In the genomic region with DNA sequence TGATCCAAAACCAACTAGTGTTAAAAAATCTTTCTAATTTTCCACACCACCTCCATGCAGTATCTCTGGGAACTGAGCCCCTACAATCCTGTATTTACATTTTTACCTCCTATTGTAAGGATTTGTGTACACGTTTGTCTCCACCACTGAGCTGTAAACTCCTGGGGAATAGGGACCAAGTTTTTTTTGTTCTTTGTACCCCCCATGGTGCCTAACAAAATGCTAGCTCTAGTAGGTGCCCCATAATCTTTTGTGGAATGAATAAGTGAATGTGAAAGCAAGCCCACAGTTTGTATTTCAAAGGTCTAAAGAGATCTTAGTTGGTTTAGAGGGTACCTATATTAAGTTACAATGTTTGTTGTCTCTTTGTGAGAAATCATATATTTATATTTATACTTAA, we compare ENCODE assay signal across 10 cellular contexts. TPM values are rescaled to one million over a fixed set of nuclear protein-coding genes. Genes with fewer than 3 reads are reported as not detected.
DNase-seq lines count a peak whose midpoint lies in the region; ATAC-seq and TF ChIP-seq lines count a peak whose summit lies in the region.
"Had no signal": no experiment of that assay in that cellular context is flagged by ENCODE, and none has a peak within 500 bp of the region (broad histone marks: within the 10 kb centered on the region; RNA-seq: fewer than 3 reads in every experiment).

No MANE protein-coding gene starts in this region.

- TF ChIP-seq POLR2A in heart left ventricle (IDR thresholded peaks at IDR 0.05), result no peak
- no peak for TF ChIP-seq POLR2A in upper lobe of left lung (IDR thresholded peaks at IDR 0.05)

- TF ChIP-seq CTCF in heart left ventricle (IDR thresholded peaks at IDR 0.05) (no peak), upper lobe of left lung (IDR thresholded peaks at IDR 0.05) (no peak)

- ATAC-seq in heart left ventricle, result no peak
- no peak for ATAC-seq in Right ventricle myocardium inferior
- no peak for ATAC-seq in naive B cell (ENCODE audit: low read depth in 2 of 2)
- ATAC-seq in upper lobe of left lung (ENCODE audit: low FRiP score in 2 of 2), result no peak
- no peak for ATAC-seq in T-cell (replicated peaks in 1 of 4)

- no peak for DNase-seq in heart left ventricle
- no peak for DNase-seq in Right ventricle myocardium inferior (ENCODE audit: missing footprints)
- no peak for DNase-seq in naive B cell
- DNase-seq in upper lobe of left lung, result no peak
- no peak for DNase-seq in T-cell
- no peak for DNase-seq in NCI-H1694 treated with DMSO at 0.1 percent for 48 hours (lab: John Stamatoyannopoulos, UW)
- DNase-seq in activated CD4-positive, CD25-positive, alpha-beta regulatory T cell treated with anti-CD3 and anti-CD28 coated beads, Interleukin-2, amount 50 U/mL, for 72 hours, result no peak
- DNase-seq: activated CD4-positive, CD25-positive, alpha-beta regulatory T cell; activated naive CD4-positive, alpha-beta T cell treated with anti-CD3 and anti-CD28 coated beads, Interleukin-2, amount 50 U/mL, for 16 hours had no signal

- 52 to 67% (median 55%) methylated on average over 1 of the region's 1 CpG for WGBS in heart left ventricle, 4 donors
- WGBS in upper lobe of left lung, 2 donors, result 24 to 38% methylated on average over 1 of the region's 1 CpG

- H3K27me3 ChIP-seq in heart left ventricle, result peaks cover 0 to 13% (median 0%) of the 10 kb centered on the region in 9 donors
- no peaks in the 10 kb centered on the region for H3K27me3 ChIP-seq in upper lobe of left lung

- H3K27ac ChIP-seq in heart left ventricle (peak overlapping the region in 3 of 12 donors; percentile 77 to 93 (median 88)), upper lobe of left lung (peak overlapping the region in 2 of 4 donors; percentile 25 to 88)

- no peak for TF ChIP-seq EP300 in upper lobe of left lung (IDR thresholded peaks at IDR 0.05)

- peak overlapping the region; percentile 92 for H3K4me3 Mint-ChIP-seq in dendritic cell treated with granulocyte-macrophage colony-stimulating factor and Interleukin-4, amounts not matched to agents 40 ng/mL and 50 ng/mL, for 4 days
- H3K4me3 Mint-ChIP-seq in naive B cell (peak overlapping the region; percentile 65 to 89 (median 78)), T-cell (peak overlapping the region in 1 of 3 donors; percentile 62)

- peak overlapping the region; percentile 80 for H3K27ac Mint-ChIP-seq in dendritic cell treated with granulocyte-macrophage colony-stimulating factor and Interleukin-4, amounts not matched to agents 40 ng/mL and 50 ng/mL, for 4 days
- H3K27ac Mint-ChIP-seq in naive B cell (peak overlapping the region in 2 of 6 donors; percentile 32 to 41), T-cell (no peak overlapping the region)

- CTCF ChIA-PET in T-cell (lab: Charles Lee), result no interaction called here

- H3K4me1 Mint-ChIP-seq in dendritic cell treated with granulocyte-macrophage colony-stimulating factor and Interleukin-4, amounts not matched to agents 40 ng/mL and 50 ng/mL, for 4 days (ENCODE audit: low read depth), result peaks cover 39% of the 10 kb centered on the region
- H3K4me1 Mint-ChIP-seq in naive B cell (peaks cover 18 to 24% (median 18%) of the 10 kb centered on the region in 3 donors), T-cell (peaks cover 12 to 20% (median 17%) of the 10 kb centered on the region in 3 donors)

- H3K9me3 Mint-ChIP-seq in dendritic cell treated with granulocyte-macrophage colony-stimulating factor and Interleukin-4, amounts not matched to agents 40 ng/mL and 50 ng/mL, for 4 days, result no peaks in the 10 kb centered on the region
- H3K9me3 Mint-ChIP-seq in naive B cell (peaks cover 0 to 8% (median 0%) of the 10 kb centered on the region in 7 donors), T-cell (peaks cover 0 to 4% (median 0%) of the 10 kb centered on the region in 3 donors)

- intact Hi-C loops in heart left ventricle (cut with DNase I) (loop anchor here in 9 of 10 donors (2.0 to 10.0 kb wide), 15 partner anchors 56 to 112 kb away; no protein-coding TSS in a partner anchor), Right ventricle myocardium inferior (cut with DNase I) (loop anchor here (5.0 kb wide), 3 partner anchors 86 to 111 kb away; no protein-coding TSS in a partner anchor)
- intact Hi-C loops in dendritic cell treated with granulocyte-macrophage colony-stimulating factor and Interleukin-4, amounts not matched to agents 40 ng/mL and 50 ng/mL, for 4 days (cut with micrococcal nuclease), result loop anchor here (5.0 kb wide), 1 partner anchor 39 kb away; no protein-coding TSS in a partner anchor

- H3K4me3 ChIP-seq in heart left ventricle, result peak overlapping the region in 9 of 12 donors; percentile 58 to 93 (median 78)
- peak overlapping the region in 3 of 4 donors; percentile 69 to 76 (median 75) for H3K4me3 ChIP-seq in upper lobe of left lung

- POLR2A ChIA-PET in T-cell (lab: Charles Lee), result no interaction called here

- peaks cover 7% of the 10 kb centered on the region for H3K36me3 Mint-ChIP-seq in dendritic cell treated with granulocyte-macrophage colony-stimulating factor and Interleukin-4, amounts not matched to agents 40 ng/mL and 50 ng/mL, for 4 days (ENCODE audit: low read depth)
- H3K36me3 Mint-ChIP-seq in naive B cell (peaks cover 0 to 4% of the 10 kb centered on the region in 2 donors), T-cell (no peaks in the 10 kb centered on the region)

- H3K4me1 ChIP-seq in heart left ventricle (peaks cover 0 to 32% (median 15%) of the 10 kb centered on the region in 12 donors), upper lobe of left lung (peaks cover 3 to 25% (median 11%) of the 10 kb centered on the region in 4 donors)

- H3K36me3 ChIP-seq in heart left ventricle (no peaks in the 10 kb centered on the region), upper lobe of left lung (no peaks in the 10 kb centered on the region)

- no peaks in the 10 kb centered on the region for H3K9me3 ChIP-seq in heart left ventricle
- H3K9me3 ChIP-seq in upper lobe of left lung, result no peaks in the 10 kb centered on the region

- peaks cover 52% of the 10 kb centered on the region for H3K27me3 Mint-ChIP-seq in dendritic cell treated with granulocyte-macrophage colony-stimulating factor and Interleukin-4, amounts not matched to agents 40 ng/mL and 50 ng/mL, for 4 days
- peaks cover 53 to 71% (median 71%) of the 10 kb centered on the region in 3 donors for H3K27me3 Mint-ChIP-seq in naive B cell
- peaks cover 42 to 50% of the 10 kb centered on the region in 2 donors for H3K27me3 Mint-ChIP-seq in T-cell

RNA-seq across cellular contexts. Expression of a gene that starts 0.9 kb away (rescaled TPM):
- total RNA-seq in heart left ventricle (100 to 1,000 TPM in 6 of 9 donors, 10 to 100 TPM in 3; 78.2 to 115 (median 107) TPM), Right ventricle myocardium inferior (97.2 TPM), upper lobe of left lung (100 to 1,000 TPM in 2 of 6 donors, 10 to 100 TPM in 4; 33.5 to 113 (median 61.3) TPM), T-cell (1 to 10 TPM in 2 of 5 donors, under 1 TPM in 1, not detected in 2; 0.53 to 1.9 (median 1.0) TPM)
- polyA plus RNA-seq in heart left ventricle (10 to 100 TPM; 36.5 to 38.4 TPM), naive B cell (ENCODE audit: low read depth in 6 of 6) (under 1 TPM in 1 of 6 donors, not detected in 5; 0.78 TPM)

Comparison
In these comparisons a context has a peak if more than half of its experiments do, and no peak if none do; other contexts are left out.
1. RNA of a gene that starts 0.9 kb away (total RNA-seq): 78.2 to 115 TPM in heart left ventricle, 97.2 TPM in Right ventricle myocardium inferior (single experiment) and 33.5 to 113 TPM in upper lobe of left lung; 0.53 to 1.9 TPM in T-cell; every median in the first group is over 10 times any median in the second.